25 cellular contexts compared by ENCODE assay signal in the genomic region with DNA sequence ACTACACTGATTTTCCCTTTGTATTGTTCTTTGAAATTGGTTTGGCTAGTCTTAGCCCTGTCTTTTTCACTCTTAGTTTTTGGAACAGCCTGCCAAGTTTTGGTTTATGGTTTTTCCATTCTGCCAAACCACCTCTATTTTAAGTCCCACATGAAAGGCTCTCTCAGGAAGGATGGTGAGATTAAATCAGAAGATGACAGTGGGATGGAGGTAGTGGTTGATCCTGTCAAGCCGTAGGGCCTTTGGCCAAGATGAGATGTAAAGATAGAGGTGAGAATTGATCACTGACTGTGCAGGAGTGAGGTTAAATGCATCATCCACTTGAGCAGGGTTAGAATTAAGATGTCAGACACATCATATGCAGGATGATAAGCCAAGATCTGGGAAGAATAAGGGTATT.
"Had no signal": no experiment of that assay in that cellular context is flagged by ENCODE, and none has a peak within 500 bp of the region (broad histone marks: within the 10 kb centered on the region; RNA-seq: fewer than 3 reads in every experiment).

No MANE protein-coding gene starts in this region.

- FAIRE-seq: colon had no signal

- H3K36me3 ChIP-seq: esophagus muscularis mucosa, heart left ventricle, neutrophil, right atrium auricular region, sigmoid colon, stomach, thoracic aorta, transverse colon had no signal

- DNase-seq: effector memory CD8-positive, alpha-beta T cell; foreskin keratinocyte; heart left ventricle; hippocampal formation; left colon; left ventricle myocardium superior; mesendoderm; naive thymus-derived CD4-positive, alpha-beta T cell; nephron progenitor cell; posterior cingulate gyrus; sigmoid colon; stimulated activated CD4-positive, alpha-beta T cell treated with anti-CD3 and anti-CD28 coated beads, Interleukin-2, amount 100 ng/mL, for 24 hours; stimulated activated CD4-positive, alpha-beta T cell treated with anti-CD3 and anti-CD28 coated beads, Interleukin-4, amount 100 ng/mL, for 4 hours; stimulated activated naive B cell treated with anti-CD40 and anti-IgM and Interleukin-4, amounts not matched to agents 10 μg/mL and 1 μg/mL and 100 μg/mL, for 72 hours; stomach; substantia nigra; transverse colon had no signal

- H3K27ac ChIP-seq: epithelial cell of prostate, esophagus muscularis mucosa, foreskin keratinocyte, heart left ventricle, neutrophil, right atrium auricular region, sigmoid colon, skin epidermis, stomach, thoracic aorta, transverse colon had no signal

- H3K4me1 ChIP-seq: esophagus muscularis mucosa, foreskin keratinocyte, heart left ventricle, right atrium auricular region, sigmoid colon, stomach, transverse colon had no signal

- H3K27me3 ChIP-seq: esophagus muscularis mucosa, foreskin keratinocyte, heart left ventricle, neutrophil, right atrium auricular region, sigmoid colon, stomach, transverse colon had no signal

- H3K4me3 ChIP-seq: esophagus muscularis mucosa, heart left ventricle, lung, right atrium auricular region, sigmoid colon, skin epidermis, stomach, thoracic aorta, transverse colon had no signal

- ATAC-seq: effector memory CD8-positive, alpha-beta T cell; foreskin keratinocyte; heart left ventricle; left colon; left ventricle myocardium superior; naive thymus-derived CD4-positive, alpha-beta T cell; stimulated activated naive B cell treated with anti-CD40 and anti-IgM and Interleukin-4, amounts not matched to agents 10 μg/mL and 1 μg/mL and 100 μg/mL, for 72 hours had no signal

- H3K9me3 ChIP-seq: esophagus muscularis mucosa, heart left ventricle, right atrium auricular region, sigmoid colon, stomach, thoracic aorta, transverse colon had no signal
